In genomic region chr3:46599590-46599989, GRCh38 we compare ENCODE assay signal across 2 cellular contexts.
TF ChIP-seq lines count a peak whose summit lies in the region.

No MANE protein-coding gene starts in this region.

TF ChIP-seq in GM23338, 12 proteins besides CTCF, POLR2A, EP300 and RAD21:
- TF ChIP-seq, protein P1, sequence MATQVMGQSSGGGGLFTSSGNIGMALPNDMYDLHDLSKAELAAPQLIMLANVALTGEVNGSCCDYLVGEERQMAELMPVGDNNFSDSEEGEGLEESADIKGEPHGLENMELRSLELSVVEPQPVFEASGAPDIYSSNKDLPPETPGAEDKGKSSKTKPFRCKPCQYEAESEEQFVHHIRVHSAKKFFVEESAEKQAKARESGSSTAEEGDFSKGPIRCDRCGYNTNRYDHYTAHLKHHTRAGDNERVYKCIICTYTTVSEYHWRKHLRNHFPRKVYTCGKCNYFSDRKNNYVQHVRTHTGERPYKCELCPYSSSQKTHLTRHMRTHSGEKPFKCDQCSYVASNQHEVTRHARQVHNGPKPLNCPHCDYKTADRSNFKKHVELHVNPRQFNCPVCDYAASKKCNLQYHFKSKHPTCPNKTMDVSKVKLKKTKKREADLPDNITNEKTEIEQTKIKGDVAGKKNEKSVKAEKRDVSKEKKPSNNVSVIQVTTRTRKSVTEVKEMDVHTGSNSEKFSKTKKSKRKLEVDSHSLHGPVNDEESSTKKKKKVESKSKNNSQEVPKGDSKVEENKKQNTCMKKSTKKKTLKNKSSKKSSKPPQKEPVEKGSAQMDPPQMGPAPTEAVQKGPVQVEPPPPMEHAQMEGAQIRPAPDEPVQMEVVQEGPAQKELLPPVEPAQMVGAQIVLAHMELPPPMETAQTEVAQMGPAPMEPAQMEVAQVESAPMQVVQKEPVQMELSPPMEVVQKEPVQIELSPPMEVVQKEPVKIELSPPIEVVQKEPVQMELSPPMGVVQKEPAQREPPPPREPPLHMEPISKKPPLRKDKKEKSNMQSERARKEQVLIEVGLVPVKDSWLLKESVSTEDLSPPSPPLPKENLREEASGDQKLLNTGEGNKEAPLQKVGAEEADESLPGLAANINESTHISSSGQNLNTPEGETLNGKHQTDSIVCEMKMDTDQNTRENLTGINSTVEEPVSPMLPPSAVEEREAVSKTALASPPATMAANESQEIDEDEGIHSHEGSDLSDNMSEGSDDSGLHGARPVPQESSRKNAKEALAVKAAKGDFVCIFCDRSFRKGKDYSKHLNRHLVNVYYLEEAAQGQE (IDR thresholded peaks at IDR 0.05; ENCODE audit: unreplicated experiment): no peak
- TF ChIP-seq ETS1 (IDR thresholded peaks at IDR 0.05) (no peak), NANOG (IDR thresholded peaks at IDR 0.05; ENCODE audit: borderline replicate concordance) (peak; percentile 66; the same call in 1 of the 2 replicates), POLR2AphosphoS5 (IDR thresholded peaks at IDR 0.05; ENCODE audit: low read depth) (no peak), ZNF114 (CRISPR knock-in tag; IDR thresholded peaks at IDR 0.05) (no peak)
- TF ChIP-seq, protein P2, sequence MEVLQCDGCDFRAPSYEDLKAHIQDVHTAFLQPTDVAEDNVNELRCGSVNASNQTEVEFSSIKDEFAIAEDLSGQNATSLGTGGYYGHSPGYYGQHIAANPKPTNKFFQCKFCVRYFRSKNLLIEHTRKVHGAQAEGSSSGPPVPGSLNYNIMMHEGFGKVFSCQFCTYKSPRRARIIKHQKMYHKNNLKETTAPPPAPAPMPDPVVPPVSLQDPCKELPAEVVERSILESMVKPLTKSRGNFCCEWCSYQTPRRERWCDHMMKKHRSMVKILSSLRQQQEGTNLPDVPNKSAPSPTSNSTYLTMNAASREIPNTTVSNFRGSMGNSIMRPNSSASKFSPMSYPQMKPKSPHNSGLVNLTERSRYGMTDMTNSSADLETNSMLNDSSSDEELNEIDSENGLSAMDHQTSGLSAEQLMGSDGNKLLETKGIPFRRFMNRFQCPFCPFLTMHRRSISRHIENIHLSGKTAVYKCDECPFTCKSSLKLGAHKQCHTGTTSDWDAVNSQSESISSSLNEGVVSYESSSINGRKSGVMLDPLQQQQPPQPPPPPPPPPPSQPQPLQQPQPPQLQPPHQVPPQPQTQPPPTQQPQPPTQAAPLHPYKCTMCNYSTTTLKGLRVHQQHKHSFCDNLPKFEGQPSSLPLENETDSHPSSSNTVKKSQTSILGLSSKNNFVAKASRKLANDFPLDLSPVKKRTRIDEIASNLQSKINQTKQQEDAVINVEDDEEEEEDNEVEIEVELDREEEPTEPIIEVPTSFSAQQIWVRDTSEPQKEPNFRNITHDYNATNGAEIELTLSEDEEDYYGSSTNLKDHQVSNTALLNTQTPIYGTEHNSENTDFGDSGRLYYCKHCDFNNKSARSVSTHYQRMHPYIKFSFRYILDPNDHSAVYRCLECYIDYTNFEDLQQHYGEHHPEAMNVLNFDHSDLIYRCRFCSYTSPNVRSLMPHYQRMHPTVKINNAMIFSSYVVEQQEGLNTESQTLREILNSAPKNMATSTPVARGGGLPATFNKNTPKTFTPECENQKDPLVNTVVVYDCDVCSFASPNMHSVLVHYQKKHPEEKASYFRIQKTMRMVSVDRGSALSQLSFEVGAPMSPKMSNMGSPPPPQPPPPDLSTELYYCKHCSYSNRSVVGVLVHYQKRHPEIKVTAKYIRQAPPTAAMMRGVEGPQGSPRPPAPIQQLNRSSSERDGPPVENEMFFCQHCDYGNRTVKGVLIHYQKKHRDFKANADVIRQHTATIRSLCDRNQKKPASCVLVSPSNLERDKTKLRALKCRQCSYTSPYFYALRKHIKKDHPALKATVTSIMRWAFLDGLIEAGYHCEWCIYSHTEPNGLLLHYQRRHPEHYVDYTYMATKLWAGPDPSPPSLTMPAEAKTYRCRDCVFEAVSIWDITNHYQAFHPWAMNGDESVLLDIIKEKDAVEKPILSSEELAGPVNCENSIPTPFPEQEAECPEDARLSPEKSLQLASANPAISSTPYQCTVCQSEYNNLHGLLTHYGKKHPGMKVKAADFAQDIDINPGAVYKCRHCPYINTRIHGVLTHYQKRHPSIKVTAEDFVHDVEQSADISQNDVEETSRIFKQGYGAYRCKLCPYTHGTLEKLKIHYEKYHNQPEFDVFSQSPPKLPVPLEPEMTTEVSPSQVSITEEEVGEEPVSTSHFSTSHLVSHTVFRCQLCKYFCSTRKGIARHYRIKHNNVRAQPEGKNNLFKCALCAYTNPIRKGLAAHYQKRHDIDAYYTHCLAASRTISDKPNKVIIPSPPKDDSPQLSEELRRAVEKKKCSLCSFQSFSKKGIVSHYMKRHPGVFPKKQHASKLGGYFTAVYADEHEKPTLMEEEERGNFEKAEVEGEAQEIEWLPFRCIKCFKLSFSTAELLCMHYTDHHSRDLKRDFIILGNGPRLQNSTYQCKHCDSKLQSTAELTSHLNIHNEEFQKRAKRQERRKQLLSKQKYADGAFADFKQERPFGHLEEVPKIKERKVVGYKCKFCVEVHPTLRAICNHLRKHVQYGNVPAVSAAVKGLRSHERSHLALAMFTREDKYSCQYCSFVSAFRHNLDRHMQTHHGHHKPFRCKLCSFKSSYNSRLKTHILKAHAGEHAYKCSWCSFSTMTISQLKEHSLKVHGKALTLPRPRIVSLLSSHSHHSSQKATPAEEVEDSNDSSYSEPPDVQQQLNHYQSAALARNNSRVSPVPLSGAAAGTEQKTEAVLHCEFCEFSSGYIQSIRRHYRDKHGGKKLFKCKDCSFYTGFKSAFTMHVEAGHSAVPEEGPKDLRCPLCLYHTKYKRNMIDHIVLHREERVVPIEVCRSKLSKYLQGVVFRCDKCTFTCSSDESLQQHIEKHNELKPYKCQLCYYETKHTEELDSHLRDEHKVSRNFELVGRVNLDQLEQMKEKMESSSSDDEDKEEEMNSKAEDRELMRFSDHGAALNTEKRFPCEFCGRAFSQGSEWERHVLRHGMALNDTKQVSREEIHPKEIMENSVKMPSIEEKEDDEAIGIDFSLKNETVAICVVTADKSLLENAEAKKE (CRISPR knock-in tag; IDR thresholded peaks at IDR 0.05): peak; percentile 62; the same call in 1 of the 2 replicates

TF ChIP-seq in H1, 55 proteins besides CTCF, POLR2A, EP300 and RAD21:
- TF ChIP-seq CHD2 (IDR thresholded peaks at IDR 0.05; ENCODE audit: low read length): no peak
- TF ChIP-seq BRCA1 (IDR thresholded peaks at IDR 0.05; ENCODE audit: low read depth, low read length): no peak
- no peak for TF ChIP-seq NANOG (IDR thresholded peaks at IDR 0.05; ENCODE audit: insufficient read depth, low read depth, low read length, poor library complexity, severe bottlenecking)
- TF ChIP-seq ASH2L (IDR thresholded peaks at IDR 0.05; ENCODE audit: low read length): no peak
- no peak for TF ChIP-seq SRF (IDR thresholded peaks at IDR 0.05; ENCODE audit: low read depth, low read length)
- no peak for TF ChIP-seq ZNF274 (IDR thresholded peaks at IDR 0.05; ENCODE audit: borderline replicate concordance, extremely low read depth, low read length)
- no peak for TF ChIP-seq CHD7 (IDR thresholded peaks at IDR 0.05; ENCODE audit: insufficient replicate concordance, low read length)
- TF ChIP-seq ATF2 (IDR thresholded peaks at IDR 0.05; ENCODE audit: low read length): no peak
- TF ChIP-seq HDAC6 (IDR thresholded peaks at IDR 0.05; ENCODE audit: low read depth, low read length): no peak
- TF ChIP-seq EZH2 (IDR thresholded peaks at IDR 0.05; ENCODE audit: low read depth, low read length, severe bottlenecking): no peak
- no peak for TF ChIP-seq BACH1 (IDR thresholded peaks at IDR 0.05; ENCODE audit: low read length)
- TF ChIP-seq CBX5 (IDR thresholded peaks at IDR 0.05; ENCODE audit: low read depth, low read length): no peak
- no peak for TF ChIP-seq CREB1 (IDR thresholded peaks at IDR 0.05)
- no peak for TF ChIP-seq EGR1 (IDR thresholded peaks at IDR 0.05; ENCODE audit: borderline replicate concordance, low read depth, low read length)
- no peak for TF ChIP-seq TCF12 (IDR thresholded peaks at IDR 0.05; ENCODE audit: low read depth, low read length)
- TF ChIP-seq SAP30 (IDR thresholded peaks at IDR 0.05; ENCODE audit: insufficient read depth, insufficient replicate concordance, low read length): no peak
